ENCODE assay signal across 29 cellular contexts in the genomic region with DNA sequence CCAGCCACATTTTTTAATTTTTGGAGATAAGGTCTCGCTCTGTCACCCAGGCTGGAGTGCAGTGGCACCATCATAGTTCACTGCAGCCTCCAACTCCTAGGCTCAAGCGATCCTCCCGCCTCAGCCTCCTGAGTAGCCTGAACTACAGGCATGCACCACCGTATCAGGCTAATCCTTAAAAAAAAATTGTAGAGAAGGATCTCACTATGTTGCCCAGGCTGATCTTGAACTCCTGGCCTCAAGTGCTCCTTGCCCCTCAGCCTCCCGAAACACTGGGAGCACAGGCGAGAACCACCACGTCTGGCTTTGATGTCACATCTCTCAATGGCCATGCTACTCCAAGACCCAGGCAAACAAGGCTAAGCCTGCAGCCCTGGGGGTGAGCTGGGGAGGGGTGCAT. TPM values are rescaled to one million over a fixed set of nuclear protein-coding genes. Genes with fewer than 3 reads are reported as not detected.
"Had no signal": no experiment of that assay in that cellular context is flagged by ENCODE, and none has a peak within 500 bp of the region (broad histone marks: within the 10 kb centered on the region; RNA-seq: fewer than 3 reads in every experiment).

No MANE protein-coding gene starts in this region.

- H3K27me3 ChIP-seq: brain microvascular endothelial cell, cardiac muscle cell had no signal

- ATAC-seq: activated T-helper 17 cell treated with anti-CD3 and anti-CD28 coated beads, Interleukin-2, amount 50 U/mL, for 72 hours; Right ventricle myocardium inferior; T-cell had no signal

- H3K36me3 ChIP-seq: brain microvascular endothelial cell, cardiac muscle cell had no signal

- FAIRE-seq: TTC549 had no signal

- H3K4me3 ChIP-seq: cardiac muscle cell, SK-N-MC had no signal

- H3K27ac ChIP-seq: brain microvascular endothelial cell, cardiac muscle cell, SK-N-MC had no signal

- DNase-seq: activated CD4-positive, alpha-beta memory T cell treated with anti-CD3 and anti-CD28 coated beads for 36 hours; activated CD4-positive, alpha-beta T cell treated with anti-CD3 and anti-CD28 coated beads, Interleukin-2, amount 10 ng/mL, durations not matched to agents 7 days and 5 days; activated CD4-positive, CD25-positive, alpha-beta regulatory T cell; activated gamma-delta T cell; activated naive CD4-positive, alpha-beta T cell treated with anti-CD3 and anti-CD28 coated beads for 36 hours; activated T-cell treated with anti-CD3 and anti-CD28 coated beads for 4 hours; activated T-cell treated with anti-CD3 and anti-CD28 coated beads, Interleukin-2, amount 50 U/mL, for 48 hours; brain microvascular endothelial cell; cerebellar nuclear complex; Kasumi-1; NCI-H1105 treated with DMSO at 0.1 percent for 48 hours; NCI-H146; NCI-H2029; NCI-H2107; NCI-H2171 treated with DMSO at 0.1 percent for 48 hours; NCI-H226; NCI-H526 treated with DMSO at 0.1 percent for 48 hours; NCI-H82; RPMI8226; T-cell; T-helper 2 cell; T1000 had no signal

RNA-seq across cellular contexts. Expression of a gene that starts 21.7 kb away (rescaled TPM):
- total RNA-seq: activated CD4-positive, alpha-beta T cell treated with anti-CD3 and anti-CD28 coated beads, Interleukin-2, amount 10 ng/mL, durations not matched to agents 7 days and 5 days had no signal

RNA-seq across cellular contexts. Expression of a gene that starts 24.2 kb away (rescaled TPM):
- total RNA-seq: activated CD4-positive, alpha-beta memory T cell treated with anti-CD3 and anti-CD28 coated beads for 36 hours; activated CD8-positive, alpha-beta memory T cell treated with anti-CD3 and anti-CD28 coated beads for 36 hours; activated naive CD4-positive, alpha-beta T cell treated with anti-CD3 and anti-CD28 coated beads for 36 hours; NCI-H460 had no signal

RNA-seq across cellular contexts. Expression of a gene that starts 37.5 kb away (rescaled TPM):
- total RNA-seq: activated CD4-positive, alpha-beta memory T cell treated with anti-CD3 and anti-CD28 coated beads for 36 hours; activated CD4-positive, alpha-beta T cell treated with anti-CD3 and anti-CD28 coated beads, Interleukin-2, amount 10 ng/mL, durations not matched to agents 7 days and 5 days; activated CD8-positive, alpha-beta memory T cell treated with anti-CD3 and anti-CD28 coated beads for 36 hours; activated naive CD4-positive, alpha-beta T cell treated with anti-CD3 and anti-CD28 coated beads for 36 hours had no signal
